Comparison of ENCODE assay signal across 1 cellular context in genomic region chr16:77002644-77003043, GRCh38.
TF ChIP-seq lines count a peak whose summit lies in the region.

No MANE protein-coding gene starts in this region.

TF ChIP-seq in H1, 55 proteins besides CTCF, POLR2A, EP300 and RAD21 (continued from another document):
- TF ChIP-seq GABPA (IDR thresholded peaks at IDR 0.05; ENCODE audit: borderline replicate concordance, insufficient read depth, low read length): no peak
- no peak for TF ChIP-seq BACH1 (IDR thresholded peaks at IDR 0.05; ENCODE audit: low read length)
- TF ChIP-seq TCF12 (IDR thresholded peaks at IDR 0.05; ENCODE audit: low read depth, low read length): no peak
- no peak for TF ChIP-seq SIX5 (IDR thresholded peaks at IDR 0.05; ENCODE audit: low read depth, low read length)
- TF ChIP-seq KDM4A (IDR thresholded peaks at IDR 0.05; ENCODE audit: low read depth, low read length, severe bottlenecking): no peak
- TF ChIP-seq EGR1 (IDR thresholded peaks at IDR 0.05; ENCODE audit: borderline replicate concordance, low read depth, low read length): no peak
- TF ChIP-seq NRF1 (IDR thresholded peaks at IDR 0.05; ENCODE audit: low read depth, low read length): no peak
- no peak for TF ChIP-seq CTBP2 (IDR thresholded peaks at IDR 0.05; ENCODE audit: borderline replicate concordance, insufficient read depth, insufficient read length, low read length)
- TF ChIP-seq KDM5A (IDR thresholded peaks at IDR 0.05; ENCODE audit: low read length): no peak
